Comparison of ENCODE assay signal across 9 cellular contexts in the genomic region with DNA sequence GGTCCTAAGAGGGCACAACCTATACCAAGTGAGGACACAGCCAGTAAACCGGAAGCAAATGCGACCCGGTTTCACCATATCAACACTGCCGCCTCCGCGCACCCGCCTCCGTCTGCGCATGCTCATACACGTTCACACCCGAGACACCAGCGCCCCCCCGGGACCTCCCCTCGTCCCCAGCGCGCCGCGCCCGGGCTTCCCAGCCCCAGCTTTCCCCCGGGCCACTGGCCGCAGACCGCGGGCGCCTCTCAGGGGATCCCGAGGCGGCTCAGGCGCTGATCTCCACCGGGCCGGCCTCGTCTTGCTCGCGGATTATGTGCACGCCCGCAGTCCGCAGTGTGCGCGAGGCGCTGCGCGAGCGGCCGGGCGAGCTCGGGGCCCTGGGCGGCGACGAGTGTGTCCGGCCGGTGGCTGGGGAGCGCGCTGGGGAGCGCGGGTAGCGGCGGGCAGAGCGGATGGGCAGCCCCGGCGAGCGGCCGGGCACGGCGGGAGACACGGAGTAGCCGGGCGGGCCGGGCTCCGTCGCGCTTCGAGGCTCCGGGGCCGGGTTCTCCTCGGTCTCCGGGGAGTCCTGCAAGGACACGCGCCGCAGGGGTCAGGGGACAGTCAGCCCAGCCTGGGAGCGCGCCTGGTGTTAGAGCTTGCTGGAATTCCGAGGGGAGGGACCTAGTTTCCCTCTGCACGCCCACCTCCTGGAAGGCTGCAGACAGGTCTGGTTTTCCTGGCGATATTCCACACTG. TPM values are rescaled to one million over a fixed set of nuclear protein-coding genes. Genes with fewer than 3 reads are reported as not detected.
A peak's percentile ranks its signal among the peaks of the same experiment; 100 is the strongest.
DNase-seq lines count a peak whose midpoint lies in the region; FAIRE-seq and TF ChIP-seq lines count a peak whose summit lies in the region.
"Had no signal": no experiment of that assay in that cellular context is flagged by ENCODE, and none has a peak within 500 bp of the region (broad histone marks: within the 10 kb centered on the region; RNA-seq: fewer than 3 reads in every experiment).

No MANE protein-coding gene starts in this region.

- H3K4me1 ChIP-seq in endodermal cell (ENCODE audit: control insufficient read depth, insufficient read depth, low read length) (no peaks in the 10 kb centered on the region), mesodermal cell (ENCODE audit: control insufficient read depth, insufficient read depth, low read length, poor library complexity, severe bottlenecking) (peaks cover 5% of the 10 kb centered on the region)

- peak; percentile 68 for DNase-seq in GM03348 (ENCODE audit: low spot score)
- DNase-seq in HUDEP-2 (lab: John Stamatoyannopoulos, UW; ENCODE audit: unreplicated experiment in 76 of 76) = peak in 45 of 76 experiments; percentile 7 to 79 (median 46)
- peak; percentile 93 for DNase-seq in activated CD8-positive, alpha-beta memory T cell treated with anti-CD3 and anti-CD28 coated beads for 24 hours
- peak; percentile 93 for DNase-seq in endodermal cell
- peak; percentile 64 to 69 for DNase-seq in stimulated activated CD8-positive, alpha-beta memory T cell treated with anti-CD3 and anti-CD28 coated beads, Interleukin-15, amount 100 ng/mL, for 48 hours (ENCODE audit: low read depth in 2 of 2)
- DNase-seq in COR-L47 (lab: John Stamatoyannopoulos, UW) = no peak
- no peak for DNase-seq in GM12891 (ENCODE audit: insufficient read length, low spot score)

- no peak for FAIRE-seq in GM12891 (lab: Jason Lieb, UNC)

- no peak for TF ChIP-seq CTCF in endodermal cell (conservative IDR thresholded peaks at IDR 0.05)

- no peaks in the 10 kb centered on the region for H3K9me3 ChIP-seq in endodermal cell (ENCODE audit: control insufficient read depth, low read length)
- no peaks in the 10 kb centered on the region for H3K9me3 ChIP-seq in mesodermal cell (ENCODE audit: control insufficient read depth, low read length)

- H3K27ac Mint-ChIP-seq in endodermal cell = no peak overlapping the region

- H3K4me3 ChIP-seq in endodermal cell (ENCODE audit: low read length) (peak overlapping the region; percentile 71), mesodermal cell (ENCODE audit: extremely low read depth, insufficient read depth, low read length, poor library complexity, severe bottlenecking) (peak overlapping the region; percentile 45)

- H3K4me1 Mint-ChIP-seq in endodermal cell = no peaks in the 10 kb centered on the region

- TF ChIP-seq POLR2A in GM12891 (IDR thresholded peaks at IDR 0.05; ENCODE audit: low read depth, low read length) = no peak

- peak overlapping the region; percentile 49 for H3K4me3 Mint-ChIP-seq in endodermal cell

- no peaks in the 10 kb centered on the region for H3K9me3 Mint-ChIP-seq in endodermal cell

- WGBS in endodermal cell (ENCODE audit: insufficient coverage in 1 of 2, insufficient read length in 1 of 2), 2 experiments = 7 to 11% methylated on average over 4 to 82 of the region's 82 CpGs
- WGBS in mesodermal cell (ENCODE audit: insufficient coverage in 2 of 2), 2 experiments = 2 to 3% methylated on average over 66 to 73 of the region's 82 CpGs

- no peaks in the 10 kb centered on the region for H3K36me3 ChIP-seq in endodermal cell (ENCODE audit: control insufficient read depth, insufficient read depth, low read length)
- H3K36me3 ChIP-seq in mesodermal cell (ENCODE audit: control insufficient read depth, insufficient read depth, low read length) = no peaks in the 10 kb centered on the region

- no peaks in the 10 kb centered on the region for H3K36me3 Mint-ChIP-seq in endodermal cell (ENCODE audit: low read depth)

- peaks cover 86% of the 10 kb centered on the region for H3K27me3 Mint-ChIP-seq in endodermal cell (ENCODE audit: insufficient read depth)

- no peak overlapping the region for H3K27ac ChIP-seq in endodermal cell (ENCODE audit: low read depth, low read length)
- peak overlapping the region; percentile 51 for H3K27ac ChIP-seq in mesodermal cell (ENCODE audit: low read depth, low read length, severe bottlenecking)
- H3K27ac ChIP-seq: HL-60 had no signal

- H3K27me3 ChIP-seq in endodermal cell (ENCODE audit: control insufficient read depth, insufficient read depth, low read length, poor library complexity, severe bottlenecking) = peaks cover 52% of the 10 kb centered on the region

- H3K9ac ChIP-seq in endodermal cell (ENCODE audit: extremely low read depth, low read length, poor library complexity, severe bottlenecking) = peak overlapping the region; percentile 20

TF ChIP-seq in GM12891, 5 proteins besides CTCF, POLR2A, EP300 and RAD21:
- TF ChIP-seq POU2F2 (IDR thresholded peaks at IDR 0.05; ENCODE audit: low read depth, low read length) (no peak), POLR2AphosphoS5 (IDR thresholded peaks at IDR 0.05; ENCODE audit: low read depth, low read length) (no peak), PAX5 (IDR thresholded peaks at IDR 0.05; ENCODE audit: insufficient read depth, low read length, severe bottlenecking) (no peak)

RNA-seq across cellular contexts. Expression of a gene that starts 2.0 kb away (rescaled TPM):
- not detected for total RNA-seq in endodermal cell
- polyA plus RNA-seq in endodermal cell (2013, experiment 1 of 2) = not detected
- not detected for polyA plus RNA-seq in endodermal cell (2013, experiment 2 of 2)
- polyA plus RNA-seq in mesodermal cell (2013, experiment 1 of 2) = not detected
- not detected for polyA plus RNA-seq in mesodermal cell (2013, experiment 2 of 2)
- not detected for polyA plus RNA-seq in GM12891 (2012; ENCODE audit: low read depth, missing spikeins)

RNA-seq across cellular contexts. Expression of a gene that starts 14.8 kb away (rescaled TPM):
- total RNA-seq in endodermal cell = not detected
- polyA plus RNA-seq in endodermal cell (2013, experiment 1 of 2) = not detected
- not detected for polyA plus RNA-seq in endodermal cell (2013, experiment 2 of 2)
- 0.15 TPM for polyA plus RNA-seq in mesodermal cell (2013, experiment 1 of 2)
- polyA plus RNA-seq in mesodermal cell (2013, experiment 2 of 2) = not detected
- polyA plus RNA-seq in GM12891 (2012; ENCODE audit: low read depth, missing spikeins) = not detected

RNA-seq across cellular contexts. Expression of a gene that starts 23.4 kb away (rescaled TPM):
- total RNA-seq in endodermal cell = under 1 TPM in 1 of 2 donors, not detected in 1; 0.59 TPM
- 0.04 TPM for polyA plus RNA-seq in endodermal cell (2013, experiment 1 of 2)
- polyA plus RNA-seq in endodermal cell (2013, experiment 2 of 2) = not detected
- 9.4 TPM for polyA plus RNA-seq in mesodermal cell (2013, experiment 1 of 2)
- polyA plus RNA-seq in mesodermal cell (2013, experiment 2 of 2) = 5.9 TPM
- polyA plus RNA-seq in GM12891 (2012; ENCODE audit: low read depth, missing spikeins) = not detected

RNA-seq across cellular contexts. Expression of a gene that starts 33.0 kb away (rescaled TPM):
- 1 to 10 TPM; 3.3 TPM for total RNA-seq in endodermal cell
- polyA plus RNA-seq in endodermal cell (2013, experiment 1 of 2) = 5.3 TPM
- 5.1 TPM for polyA plus RNA-seq in endodermal cell (2013, experiment 2 of 2)
- polyA plus RNA-seq in mesodermal cell (2013, experiment 1 of 2) = 2.6 TPM
- 3.3 TPM for polyA plus RNA-seq in mesodermal cell (2013, experiment 2 of 2)
- 0.95 TPM for polyA plus RNA-seq in GM12891 (2012; ENCODE audit: low read depth, missing spikeins)

RNA-seq across cellular contexts. Expression of a gene that starts 55.8 kb away (rescaled TPM):
- 10 to 100 TPM; 15.3 to 16.2 TPM for total RNA-seq in endodermal cell
- polyA plus RNA-seq in endodermal cell (2013, experiment 1 of 2) = 115 TPM
- polyA plus RNA-seq in endodermal cell (2013, experiment 2 of 2) = 77.1 TPM
- polyA plus RNA-seq in mesodermal cell (2013, experiment 1 of 2) = 23.3 TPM
- 20.1 TPM for polyA plus RNA-seq in mesodermal cell (2013, experiment 2 of 2)
- polyA plus RNA-seq in GM12891 (2012; ENCODE audit: low read depth, missing spikeins) = 0.50 TPM

Comparison
In these comparisons a context has a peak if more than half of its experiments do, and no peak if none do; other contexts are left out.
1. DNase-seq: peak in GM03348 (single experiment), HUDEP-2 (45 of 76), activated CD8-positive, alpha-beta memory T cell treated with anti-CD3 and anti-CD28 coated beads for 24 hours (single experiment), endodermal cell (single experiment) and stimulated activated CD8-positive, alpha-beta memory T cell treated with anti-CD3 and anti-CD28 coated beads, Interleukin-15, amount 100 ng/mL, for 48 hours (2 of 2); none in COR-L47 (single experiment) and GM12891 (single experiment).